ENCODE assay signal across 15 cellular contexts in genomic region chr1:39153684-39154083, GRCh38. TPM values are rescaled to one million over a fixed set of nuclear protein-coding genes. Genes with fewer than 3 reads are reported as not detected.
A peak's percentile ranks its signal among the peaks of the same experiment; 100 is the strongest.
DNase-seq lines count a peak whose midpoint lies in the region; ATAC-seq and TF ChIP-seq lines count a peak whose summit lies in the region.
"Had no signal": no experiment of that assay in that cellular context is flagged by ENCODE, and none has a peak within 500 bp of the region (broad histone marks: within the 10 kb centered on the region; RNA-seq: fewer than 3 reads in every experiment).

No MANE protein-coding gene starts in this region.

- no peak overlapping the region for H2AFZ ChIP-seq in PC-9
- H2AFZ ChIP-seq in osteoblast (ENCODE audit: low read length), result no peak overlapping the region

- no peaks in the 10 kb centered on the region for H3K9me3 ChIP-seq in BLaER1 treated with 17β-estradiol and CSF1 and Interleukin-3, amounts not matched to agents 10 nM and 100 nM (replicated peaks in 1 of 11)
- H3K9me3 ChIP-seq in PC-9 (ENCODE audit: insufficient read depth, low read depth), result no peaks in the 10 kb centered on the region
- no peaks in the 10 kb centered on the region for H3K9me3 ChIP-seq in osteoblast (ENCODE audit: low read depth, low read length)

- CTCF ChIA-PET in PC-9 (lab: Charles Lee), result no interaction called here

- ATAC-seq in left lobe of liver, result no peak

- no peaks in the 10 kb centered on the region for H3K9me2 ChIP-seq in PC-9 (ENCODE audit: insufficient read depth)

- peaks cover 7 to 99% (median 45%) of the 10 kb centered on the region in 11 experiments; a peak in 17 of 22 replicates for H4K20me1 ChIP-seq in BLaER1 treated with 17β-estradiol and CSF1 and Interleukin-3, amounts not matched to agents 10 nM and 100 nM
- no peaks in the 10 kb centered on the region for H4K20me1 ChIP-seq in PC-9 (ENCODE audit: insufficient read depth)
- H4K20me1 ChIP-seq in osteoblast (ENCODE audit: insufficient read depth, low read length), result peaks cover 6% of the 10 kb centered on the region

- POLR2A ChIA-PET in PC-9 (lab: Charles Lee; ENCODE audit: unreplicated experiment), result no interaction called here

- intact Hi-C loops in PC-9 (cut with micrococcal nuclease; ENCODE audit: unreplicated experiment), result no loop called here

- no peak overlapping the region for H3K4me3 ChIP-seq in BLaER1 treated with 17β-estradiol and CSF1 and Interleukin-3, amounts not matched to agents 10 nM and 100 nM
- no peak overlapping the region for H3K4me3 ChIP-seq in PC-9
- no peak overlapping the region for H3K4me3 ChIP-seq in osteoblast (ENCODE audit: insufficient read depth, low read length)
- H3K4me3 ChIP-seq: coronary artery, SK-N-MC had no signal

- H3K4me1 ChIP-seq in BLaER1 treated with 17β-estradiol and CSF1 and Interleukin-3, amounts not matched to agents 10 nM and 100 nM, result peaks cover 71 to 93% (median 91%) of the 10 kb centered on the region in 10 experiments
- H3K4me1 ChIP-seq in PC-9 (replicated peaks; ENCODE audit: insufficient read depth) (peaks cover 62% of the 10 kb centered on the region), osteoblast (ENCODE audit: insufficient read depth, low read length) (peaks cover 38% of the 10 kb centered on the region)

- TF ChIP-seq CTCF in PC-9 (conservative IDR thresholded peaks at IDR 0.05) (no peak), osteoblast (IDR thresholded peaks at IDR 0.05; ENCODE audit: extremely low read depth, low read depth, low read length) (no peak)

- H3F3A ChIP-seq in PC-9 (ENCODE audit: insufficient read depth, low read depth), result peaks cover 40% of the 10 kb centered on the region

- H3K27ac ChIP-seq in BLaER1 treated with 17β-estradiol and CSF1 and Interleukin-3, amounts not matched to agents 10 nM and 100 nM, result peak overlapping the region in 5 of 11 experiments; percentile 1 to 53 (median 19); a peak in 8 of 22 replicates
- peak overlapping the region; percentile 73; the same call in 1 of the 2 replicates for H3K27ac ChIP-seq in PC-9
- peak overlapping the region; percentile 93 for H3K27ac ChIP-seq in epithelial cell of prostate
- H3K27ac ChIP-seq in osteoblast (ENCODE audit: low read depth, low read length), result peak overlapping the region; percentile 79
- H3K27ac ChIP-seq: SK-N-MC had no signal

- DNase-seq in PC-9 (no peak), epithelial cell of prostate (ENCODE audit: low read depth, low spot score) (no peak), osteoblast (ENCODE audit: insufficient read length, low spot score, missing footprints) (peak; percentile 58), left lobe of liver (ENCODE audit: low spot score) (no peak), NCI-H524 treated with DMSO at 0.1 percent for 48 hours (lab: John Stamatoyannopoulos, UW) (no peak), AG08395 (ENCODE audit: low spot score) (no peak)
- DNase-seq in activated effector memory CD4-positive, alpha-beta T cell treated with anti-CD3 and anti-CD28 coated beads, Interleukin-2, amount 50 U/mL, for 16 hours, result no peak
- DNase-seq: activated CD4-positive, alpha-beta memory T cell treated with anti-CD3 and anti-CD28 coated beads, Interleukin-2, amount 10 ng/mL, durations not matched to agents 7 days and 5 days; DMS53; GOT3; NCI-H1930; NK-92 treated with Interleukin-12 subunit alpha and Interleukin-12 subunit beta, amount 100 ng/mL, for 24 hours had no signal

- peak overlapping the region; percentile 21 to 72 (median 64); a peak in 21 of 22 replicates for H3K4me2 ChIP-seq in BLaER1 treated with 17β-estradiol and CSF1 and Interleukin-3, amounts not matched to agents 10 nM and 100 nM
- H3K4me2 ChIP-seq in PC-9, result 0 out of 2 replicates have a peak overlapping the region, but pooled peaks have one; percentile 41
- no peak overlapping the region for H3K4me2 ChIP-seq in osteoblast (ENCODE audit: insufficient read depth, low read length)

- H3K27me3 ChIP-seq in BLaER1 treated with 17β-estradiol and CSF1 and Interleukin-3, amounts not matched to agents 10 nM and 100 nM, result no peaks in the 10 kb centered on the region
- no peaks in the 10 kb centered on the region for H3K27me3 ChIP-seq in PC-9 (ENCODE audit: insufficient read depth, low read depth)
- no peaks in the 10 kb centered on the region for H3K27me3 ChIP-seq in osteoblast (ENCODE audit: insufficient read depth, low read length)

- H3K79me2 ChIP-seq in PC-9 (ENCODE audit: low read depth) (peaks cover 34% of the 10 kb centered on the region), osteoblast (ENCODE audit: insufficient read depth, low read length) (peaks cover 80% of the 10 kb centered on the region)

- peak overlapping the region in 4 of 11 experiments; percentile 4 to 41 (median 22); a peak in 2 of 22 replicates for H3K9ac ChIP-seq in BLaER1 treated with 17β-estradiol and CSF1 and Interleukin-3, amounts not matched to agents 10 nM and 100 nM

- peaks cover 0 to 18% (median 0%) of the 10 kb centered on the region in 11 experiments; a peak in 5 of 22 replicates for H3K36me3 ChIP-seq in BLaER1 treated with 17β-estradiol and CSF1 and Interleukin-3, amounts not matched to agents 10 nM and 100 nM
- no peaks in the 10 kb centered on the region for H3K36me3 ChIP-seq in PC-9 (ENCODE audit: low read depth)
- no peaks in the 10 kb centered on the region for H3K36me3 ChIP-seq in osteoblast (ENCODE audit: insufficient read depth, low read length)

- no TSS peak for BruUV-seq in PC-9 (replicated peaks; lab: Mats Ljungman, UMichigan)

RNA-seq across cellular contexts. Expression of gene MACF1, which starts 50.8 kb away (rescaled TPM):
- total RNA-seq in PC-9 (2021) (189 and 199 TPM in 2 replicates), osteoblast (377 and 424 TPM in 2 replicates), left lobe of liver (89.9 TPM)
